17 cellular contexts compared by ENCODE assay signal in genomic region chr1:19639999-19640362, GRCh38. TPM values are rescaled to one million over a fixed set of nuclear protein-coding genes. Genes with fewer than 3 reads are reported as not detected.
DNase-seq lines count a peak whose midpoint lies in the region; ATAC-seq, FAIRE-seq and TF ChIP-seq lines count a peak whose summit lies in the region.
"Had no signal": no experiment of that assay in that cellular context is flagged by ENCODE, and none has a peak within 500 bp of the region (broad histone marks: within the 10 kb centered on the region; RNA-seq: fewer than 3 reads in every experiment).

No MANE protein-coding gene starts in this region.

- H3K9ac ChIP-seq in K562 (ENCODE audit: insufficient read depth in 1 of 2, low read depth in 2 of 2, low read length in 2 of 2), result no peak overlapping the region
- H3K9ac ChIP-seq in HepG2 (ENCODE audit: insufficient read depth, low read depth, low read length), result no peak overlapping the region

- TF ChIP-seq RAD21 in K562 (CRISPR knock-in tag; conservative IDR thresholded peaks at IDR 0.05 in 1 of 2, IDR thresholded peaks at IDR 0.05 in 1 of 2), result no peak
- TF ChIP-seq RAD21 in HepG2 (CRISPR knock-in tag; IDR thresholded peaks at IDR 0.05), result no peak

- DNase-seq in NCI-H2029 (lab: John Stamatoyannopoulos, UW), result peak; percentile 29
- DNase-seq in NCI-H2029 treated with DMSO at 0.1 percent for 48 hours (lab: John Stamatoyannopoulos, UW), result no peak
- no peak for DNase-seq in K562 (ENCODE audit: extremely low read depth in 1 of 4, low spot score in 3 of 4)
- peak; percentile 58 for DNase-seq in HepG2 (ENCODE audit: low spot score)
- no peak for DNase-seq in type B pancreatic cell (ENCODE audit: extremely low spot score, unreplicated experiment)
- no peak for DNase-seq in CD1c-positive myeloid dendritic cell (ENCODE audit: extremely low spot score)
- DNase-seq in germinal center (ENCODE audit: low spot score), result no peak
- DNase-seq in NCI-H2227 (lab: John Stamatoyannopoulos, UW; ENCODE audit: unreplicated experiment), result no peak
- DNase-seq: activated CD4-positive, CD25-positive, alpha-beta regulatory T cell; amygdala; NCI-H187 treated with DMSO at 0.1 percent for 48 hours had no signal

- H3K27ac Mint-ChIP-seq in type B pancreatic cell, result peak overlapping the region; percentile 31
- H3K27ac Mint-ChIP-seq: IgD-negative memory B cell had no signal

- ATAC-seq in K562 (no peak), HepG2 (no peak; the same call in 2 of the 3 replicates)

- in situ Hi-C loops in K562 (cut with MboI), result no loop called here
- in situ Hi-C loops in HepG2 (cut with HindIII; ENCODE audit: extremely low pct_ligation_motif_present, low pct_unique_long_range_greater_than_20kb), result no loop called here

- CTCF ChIA-PET in K562 (lab: Yijun Ruan, JAX; ENCODE audit: low intra/inter-chr PET ratio) (no interaction called here), HepG2 (lab: Yijun Ruan, JAX; ENCODE audit: low intra/inter-chr PET ratio, low total read pairs) (no interaction called here)

- no peaks in the 10 kb centered on the region for H3K79me2 ChIP-seq in K562 (ENCODE audit: control insufficient read depth, insufficient read depth, low read length)
- no peaks in the 10 kb centered on the region for H3K79me2 ChIP-seq in HepG2 (ENCODE audit: insufficient read depth, low read length)

- BruUV-seq in K562 (replicated peaks; lab: Mats Ljungman, UMichigan), result no TSS peak
- no TSS peak for BruUV-seq in HepG2 (replicated peaks; lab: Mats Ljungman, UMichigan)

- FAIRE-seq in K562 (lab: Jason Lieb, UNC) (no peak), HepG2 (lab: Jason Lieb, UNC) (no peak)
- FAIRE-seq: A204.1 had no signal

- H2AFZ ChIP-seq in K562 (ENCODE audit: low read depth, low read length) (no peak overlapping the region), HepG2 (ENCODE audit: low read length) (peak overlapping the region; percentile 21)

- no peaks in the 10 kb centered on the region for H3K36me3 Mint-ChIP-seq in type B pancreatic cell
- H3K36me3 Mint-ChIP-seq: IgD-negative memory B cell had no signal

- no peak overlapping the region for H3K4me3 ChIP-seq in K562
- H3K4me3 ChIP-seq in HepG2 (replicated peaks in 1 of 3; ENCODE audit: insufficient read depth in 1 of 3, low read depth in 2 of 3, low read length in 3 of 3), result peak overlapping the region in 1 of 3 experiments; percentile 18; a peak in 1 of 6 replicates
- H3K4me3 ChIP-seq: smooth muscle cell, thyroid gland had no signal

- intact Hi-C loops in K562 (cut with micrococcal nuclease), result loop anchor here (10.0 kb wide), 1 partner anchor 175 kb away; no protein-coding TSS in a partner anchor
- intact Hi-C loops in HepG2 (cut with micrococcal nuclease; ENCODE audit: unreplicated experiment), result loop anchor here (1.0 to 5.0 kb wide), 2 partner anchors 20 to 43 kb away; a partner anchor contains a TSS

- H3K4me1 ChIP-seq in K562 (replicated peaks in 1 of 2; ENCODE audit: control insufficient read depth in 2 of 2, insufficient read depth in 2 of 2, low read length in 2 of 2), result peaks cover 0 to 21% of the 10 kb centered on the region in 2 experiments; a peak in 4 of 5 replicates
- peaks cover 45% of the 10 kb centered on the region for H3K4me1 ChIP-seq in HepG2 (ENCODE audit: insufficient read depth, low read length)

- no peaks in the 10 kb centered on the region for H3K9me1 ChIP-seq in K562 (ENCODE audit: control insufficient read depth, insufficient read depth, low read length)

- no peak for TF ChIP-seq CTCF in K562 (IDR thresholded peaks at IDR 0.05 in 2 of 3, conservative IDR thresholded peaks at IDR 0.05 in 1 of 3; ENCODE audit: insufficient read depth in 2 of 3, low read depth in 1 of 3, low read length in 3 of 3)
- TF ChIP-seq CTCF in HepG2 (CRISPR knock-in tag; IDR thresholded peaks at IDR 0.05), result no peak
- no peak for TF ChIP-seq CTCF in type B pancreatic cell (conservative IDR thresholded peaks at IDR 0.05)

- H4K20me1 ChIP-seq in K562 (replicated peaks; ENCODE audit: control insufficient read depth, insufficient read depth, low read length), result no peaks in the 10 kb centered on the region
- H4K20me1 ChIP-seq in HepG2 (ENCODE audit: insufficient read depth, low read length), result no peaks in the 10 kb centered on the region

- TF ChIP-seq POLR2A in K562 (conservative IDR thresholded peaks at IDR 0.05) (no peak), HepG2 (IDR thresholded peaks at IDR 0.05; ENCODE audit: insufficient read depth in 1 of 2, low read depth in 2 of 2, low read length in 2 of 2) (no peak)

- TF ChIP-seq EP300 in K562 (IDR thresholded peaks at IDR 0.05; ENCODE audit: low read length), result no peak
- no peak for TF ChIP-seq EP300 in HepG2 (IDR thresholded peaks at IDR 0.05; ENCODE audit: low read depth in 2 of 2, low read length in 2 of 2)
- no peak for TF ChIP-seq EP300 in HepG2 (CRISPR knock-in tag; IDR thresholded peaks at IDR 0.05; ENCODE audit: borderline replicate concordance)

- H3K4me2 ChIP-seq in K562 (ENCODE audit: insufficient read depth, low read length), result no peak overlapping the region
- H3K4me2 ChIP-seq in HepG2 (ENCODE audit: low read depth, low read length), result peak overlapping the region; percentile 50
- H3K4me2 ChIP-seq: smooth muscle cell had no signal

- WGBS in K562 (ENCODE audit: insufficient coverage, low coverage, missing lambda C conversion rate), result 26% methylated on average over 3 of the region's 3 CpGs
- WGBS in HepG2 (ENCODE audit: low lambda C conversion rate), result 8% methylated on average over 3 of the region's 3 CpGs

- peaks cover 13 to 26% of the 10 kb centered on the region in 2 experiments; a peak in 4 of 5 replicates for H3K27me3 ChIP-seq in K562 (ENCODE audit: control insufficient read depth in 2 of 2, insufficient read depth in 2 of 2, low read length in 2 of 2)
- peaks cover 2 to 16% of the 10 kb centered on the region in 2 experiments; a peak in 3 of 5 replicates for H3K27me3 ChIP-seq in HepG2 (ENCODE audit: control insufficient read depth in 1 of 2, insufficient read depth in 2 of 2, low read length in 2 of 2)
- H3K27me3 ChIP-seq: thyroid gland had no signal

- H3K4me3 Mint-ChIP-seq in type B pancreatic cell, result no peak overlapping the region
- H3K4me3 Mint-ChIP-seq: IgD-negative memory B cell had no signal

- H3K9me3 ChIP-seq in K562 (replicated peaks; ENCODE audit: control insufficient read depth, insufficient read depth, low read depth, low read length) (no peaks in the 10 kb centered on the region), HepG2 (ENCODE audit: low read length) (no peaks in the 10 kb centered on the region)
- H3K9me3 ChIP-seq: neutrophil, thyroid gland had no signal

- peaks cover 37% of the 10 kb centered on the region for H3K27me3 Mint-ChIP-seq in type B pancreatic cell

- no peak overlapping the region for H3K27ac ChIP-seq in K562 (ENCODE audit: extremely low read depth, low read depth, low read length)
- H3K27ac ChIP-seq in HepG2 (ENCODE audit: extremely low read length, insufficient read depth, low read length), result peak overlapping the region; percentile 15
- H3K27ac ChIP-seq: neutrophil, thyroid gland had no signal

- peaks cover 20% of the 10 kb centered on the region for H3K4me1 Mint-ChIP-seq in type B pancreatic cell (ENCODE audit: unreplicated experiment)

- H3K36me3 ChIP-seq in K562 (ENCODE audit: control insufficient read depth, insufficient read depth, low read length) (no peaks in the 10 kb centered on the region), HepG2 (replicated peaks in 1 of 2; ENCODE audit: control insufficient read depth in 1 of 2, insufficient read depth in 2 of 2, low read length in 2 of 2) (no peaks in the 10 kb centered on the region)
- H3K36me3 ChIP-seq: neutrophil, thyroid gland had no signal

- POLR2A ChIA-PET in K562 (lab: Yijun Ruan, JAX) (interaction anchor here (0.5 to 4.2 kb wide), 3 partner anchors 10 to 224 kb away, joined by 3 to 18 read pairs (median 6); no protein-coding TSS in a partner anchor), HepG2 (lab: Yijun Ruan, JAX) (interaction anchor here (0.6 to 2.4 kb wide), 2 partner anchors 11 to 20 kb away, joined by 3 to 9 read pairs; no protein-coding TSS in a partner anchor)

- H3K9me3 Mint-ChIP-seq in type B pancreatic cell, result no peaks in the 10 kb centered on the region
- H3K9me3 Mint-ChIP-seq: IgD-negative memory B cell had no signal

RNA-seq across cellular contexts. Expression of gene NBL1, which starts 4.1 kb away (rescaled TPM):
- 1.2 and 4.9 TPM in 2 replicates for total RNA-seq in K562 (2011; cell fraction: chromatin; rRNA removed; ENCODE audit: low replicate concordance)
- total RNA-seq in K562 (2011; cell fraction: nucleolus; rRNA removed), result 2.9 and 5.3 TPM in 2 replicates
- 2.1 and 4.1 TPM in 2 replicates for total RNA-seq in K562 (2011; cell fraction: nucleoplasm; rRNA removed)
- 2.4 and 4.9 TPM in 2 replicates for total RNA-seq in K562 (2014; rRNA removed)
- 0.80 and 0.91 TPM in 2 replicates for total RNA-seq in K562 (2014; rRNA removed; fragmentation: Illumina TruSeq; extraction: Trizol)
- total RNA-seq in K562 (2015; rRNA removed; fragmentation: Illumina TruSeq; extraction: Trizol), result 1.0 and 1.4 TPM in 2 replicates
- total RNA-seq in K562 (2021), result 3.4 and 3.7 TPM in 2 replicates
- polyA plus RNA-seq in K562 (2011; rRNA removed), result 3.2 and 4.1 TPM in 2 replicates
- 2.8 and 8.3 TPM in 2 replicates for polyA plus RNA-seq in K562 (2011; cell fraction: cytosol; rRNA removed)
- 1.8 and 3.1 TPM in 2 replicates for polyA plus RNA-seq in K562 (2011; cell fraction: nucleus; rRNA removed)
- polyA plus RNA-seq in K562 (2012), result 1.6 and 1.8 TPM in 2 replicates
- 1.3 and 2.1 TPM in 2 replicates for polyA plus RNA-seq in K562 (2014; fragmentation: Illumina TruSeq; extraction: Trizol)
- polyA plus RNA-seq in K562 (2014; fragmentation: Nextera tagmentation; extraction: Ambion mirVana), result under 1 TPM in 1 of 2 experiments, not detected in 1; 0.10 TPM
- 2.2 and 2.8 TPM in 2 replicates for polyA plus RNA-seq in K562 (2014; rRNA removed)
- 2.0 and 2.8 TPM in 2 replicates for polyA minus RNA-seq in K562 (2011; rRNA and poly(A)+ RNA removed)
- 5.2 and 5.6 TPM in 2 replicates for polyA minus RNA-seq in K562 (2011; cell fraction: cytosol; rRNA and poly(A)+ RNA removed)
- polyA minus RNA-seq in K562 (2011; cell fraction: nucleus; rRNA and poly(A)+ RNA removed), result 0.81 and 2.0 TPM in 2 replicates
- total RNA-seq in HepG2 (2016; rRNA removed; fragmentation: Illumina TruSeq; extraction: Trizol), result 1.9 and 2.7 TPM in 2 replicates
- 2.8 and 4.1 TPM in 2 replicates for total RNA-seq in HepG2 (2016; cell fraction: cytosol; rRNA removed; fragmentation: Illumina TruSeq; extraction: Trizol; ENCODE audit: low read depth)
- 2.8 and 3.1 TPM in 2 replicates for total RNA-seq in HepG2 (2016; cell fraction: insoluble cytoplasmic fraction; rRNA removed; fragmentation: Illumina TruSeq; extraction: Trizol)
- total RNA-seq in HepG2 (2016; cell fraction: membrane; rRNA removed; fragmentation: Illumina TruSeq; extraction: Trizol), result 5.9 and 6.3 TPM in 2 replicates
- 2.3 and 3.4 TPM in 2 replicates for total RNA-seq in HepG2 (2016; cell fraction: nucleus; rRNA removed; fragmentation: Illumina TruSeq; extraction: Trizol)
- 13.8 and 17.5 TPM in 2 replicates for polyA plus RNA-seq in HepG2 (2011; rRNA removed)
- 6.0 and 10.2 TPM in 2 replicates for polyA plus RNA-seq in HepG2 (2011; cell fraction: cytosol; rRNA removed)
- 7.1 and 10.2 TPM in 2 replicates for polyA plus RNA-seq in HepG2 (2011; cell fraction: nucleus; rRNA removed)
- polyA plus RNA-seq in HepG2 (2012), result 3.2 TPM in 2 replicates
- 4.3 and 4.8 TPM in 2 replicates for polyA plus RNA-seq in HepG2 (2016; cell fraction: cytosol; fragmentation: Illumina TruSeq; extraction: Trizol; ENCODE audit: low read depth)
- polyA plus RNA-seq in HepG2 (2016; cell fraction: insoluble cytoplasmic fraction; fragmentation: Illumina TruSeq; extraction: Trizol; ENCODE audit: low read depth), result 2.1 and 2.4 TPM in 2 replicates
- 5.5 and 7.0 TPM in 2 replicates for polyA plus RNA-seq in HepG2 (2016; cell fraction: membrane; fragmentation: Illumina TruSeq; extraction: Trizol; ENCODE audit: low read depth)
- polyA plus RNA-seq in HepG2 (2016; cell fraction: nucleus; fragmentation: Illumina TruSeq; extraction: Trizol; ENCODE audit: insufficient read depth, low read depth), result 3.7 and 4.3 TPM in 2 replicates
- 26.9 and 216 TPM in 2 replicates for polyA minus RNA-seq in HepG2 (2011; rRNA and poly(A)+ RNA removed; ENCODE audit: low replicate concordance)
- 3.2 and 4.0 TPM in 2 replicates for polyA minus RNA-seq in HepG2 (2011; cell fraction: cytosol; rRNA and poly(A)+ RNA removed)
- polyA minus RNA-seq in HepG2 (2011; cell fraction: nucleus; rRNA and poly(A)+ RNA removed), result 1.1 and 1.4 TPM in 2 replicates
- 69.9 and 142 TPM in 2 replicates for total RNA-seq in type B pancreatic cell (ENCODE audit: low replicate concordance)

RNA-seq across cellular contexts. Expression of gene HTR6, which starts 24.7 kb away (rescaled TPM):
- not detected in 2 replicates for total RNA-seq in K562 (2011; cell fraction: chromatin; rRNA removed; ENCODE audit: low replicate concordance)
- not detected in 2 replicates for total RNA-seq in K562 (2011; cell fraction: nucleolus; rRNA removed)
- total RNA-seq in K562 (2011; cell fraction: nucleoplasm; rRNA removed), result not detected in 2 replicates
- total RNA-seq in K562 (2014; rRNA removed) (not detected in 2 replicates), K562 (2014; rRNA removed; fragmentation: Illumina TruSeq; extraction: Trizol) (not detected in 2 replicates), K562 (2015; rRNA removed; fragmentation: Illumina TruSeq; extraction: Trizol) (not detected in 2 replicates), K562 (2021) (not detected in 2 replicates), HepG2 (2016; rRNA removed; fragmentation: Illumina TruSeq; extraction: Trizol) (0.04 TPM in 1 of 2 replicates, not detected in the other), type B pancreatic cell (ENCODE audit: low replicate concordance) (not detected in 2 replicates)
- polyA plus RNA-seq in K562 (2011; rRNA removed) (not detected in 2 replicates), K562 (2014; fragmentation: Illumina TruSeq; extraction: Trizol) (not detected in 2 replicates), K562 (2014; fragmentation: Nextera tagmentation; extraction: Ambion mirVana) (not detected), K562 (2014; rRNA removed) (not detected in 2 replicates), HepG2 (2011; rRNA removed) (0.05 TPM in 1 of 2 replicates, not detected in the other)
- not detected in 2 replicates for polyA plus RNA-seq in K562 (2011; cell fraction: cytosol; rRNA removed)
- polyA plus RNA-seq in K562 (2011; cell fraction: nucleus; rRNA removed), result not detected in 2 replicates
- not detected in 2 replicates for polyA plus RNA-seq in K562 (2012)
- not detected in 2 replicates for polyA minus RNA-seq in K562 (2011; rRNA and poly(A)+ RNA removed)
- not detected in 2 replicates for polyA minus RNA-seq in K562 (2011; cell fraction: cytosol; rRNA and poly(A)+ RNA removed)
- not detected in 2 replicates for polyA minus RNA-seq in K562 (2011; cell fraction: nucleus; rRNA and poly(A)+ RNA removed)
- not detected in 2 replicates for total RNA-seq in HepG2 (2016; cell fraction: cytosol; rRNA removed; fragmentation: Illumina TruSeq; extraction: Trizol; ENCODE audit: low read depth)
- not detected in 2 replicates for total RNA-seq in HepG2 (2016; cell fraction: insoluble cytoplasmic fraction; rRNA removed; fragmentation: Illumina TruSeq; extraction: Trizol)
- total RNA-seq in HepG2 (2016; cell fraction: membrane; rRNA removed; fragmentation: Illumina TruSeq; extraction: Trizol), result not detected in 2 replicates
- not detected in 2 replicates for total RNA-seq in HepG2 (2016; cell fraction: nucleus; rRNA removed; fragmentation: Illumina TruSeq; extraction: Trizol)
- polyA plus RNA-seq in HepG2 (2011; cell fraction: cytosol; rRNA removed), result not detected in 2 replicates
- not detected in 2 replicates for polyA plus RNA-seq in HepG2 (2011; cell fraction: nucleus; rRNA removed)
- polyA plus RNA-seq in HepG2 (2012), result not detected in 2 replicates
- not detected in 2 replicates for polyA plus RNA-seq in HepG2 (2016; cell fraction: cytosol; fragmentation: Illumina TruSeq; extraction: Trizol; ENCODE audit: low read depth)
- polyA plus RNA-seq in HepG2 (2016; cell fraction: insoluble cytoplasmic fraction; fragmentation: Illumina TruSeq; extraction: Trizol; ENCODE audit: low read depth), result not detected in 2 replicates
- polyA plus RNA-seq in HepG2 (2016; cell fraction: membrane; fragmentation: Illumina TruSeq; extraction: Trizol; ENCODE audit: low read depth), result not detected in 2 replicates
- polyA plus RNA-seq in HepG2 (2016; cell fraction: nucleus; fragmentation: Illumina TruSeq; extraction: Trizol; ENCODE audit: insufficient read depth, low read depth), result not detected in 2 replicates
- not detected in 2 replicates for polyA minus RNA-seq in HepG2 (2011; rRNA and poly(A)+ RNA removed; ENCODE audit: low replicate concordance)
- not detected in 2 replicates for polyA minus RNA-seq in HepG2 (2011; cell fraction: cytosol; rRNA and poly(A)+ RNA removed)
- polyA minus RNA-seq in HepG2 (2011; cell fraction: nucleus; rRNA and poly(A)+ RNA removed), result not detected in 2 replicates
- total RNA-seq: dermis blood vessel endothelial cell, smooth muscle cell, thyroid gland had no signal
- polyA plus RNA-seq: IgD-negative memory B cell, smooth muscle cell had no signal

Comparison
In these comparisons a context has a peak if more than half of its experiments do, and no peak if none do; other contexts are left out.
1. DNase-seq: peak in NCI-H2029 (single experiment) and HepG2 (single experiment); none in NCI-H2029 treated with DMSO at 0.1 percent for 48 hours (single experiment), K562 (0 of 4), type B pancreatic cell (single experiment), CD1c-positive myeloid dendritic cell (single experiment), germinal center (single experiment) and NCI-H2227 (single experiment).